9 cellular contexts compared by ENCODE assay signal in genomic region chr16:691242-691641, GRCh38. TPM values are rescaled to one million over a fixed set of nuclear protein-coding genes. Genes with fewer than 3 reads are reported as not detected.
A peak's percentile ranks its signal among the peaks of the same experiment; 100 is the strongest.
DNase-seq lines count a peak whose midpoint lies in the region; ATAC-seq and TF ChIP-seq lines count a peak whose summit lies in the region.
"Not testable (repeated sequence)": the region's sequence is repeated elsewhere in the genome, so short reads cannot be mapped to it uniquely, and the experiment has no call there.
"Had no signal": no experiment of that assay in that cellular context is flagged by ENCODE, and none has a peak within 500 bp of the region (broad histone marks: within the 10 kb centered on the region; RNA-seq: fewer than 3 reads in every experiment).

No MANE protein-coding gene starts in this region.

- H3K36me3 Mint-ChIP-seq in Caco-2 (ENCODE audit: insufficient read depth, unreplicated experiment), result peaks cover 20% of the 10 kb centered on the region
- H3K36me3 Mint-ChIP-seq in T-cell; activated CD8-positive, alpha-beta T cell treated with anti-CD3 and anti-CD28 coated beads for 36 hours (ENCODE audit: low read depth); activated naive CD4-positive, alpha-beta T cell treated with anti-CD3 and anti-CD28 coated beads, Interleukin-2, amount 50 U/mL, for 24 hours; memory B cell: not testable (repeated sequence)
- peaks cover 23% of the 10 kb centered on the region for H3K36me3 Mint-ChIP-seq in dendritic cell treated with granulocyte-macrophage colony-stimulating factor and Interleukin-4, amounts not matched to agents 40 ng/mL and 50 ng/mL, for 4 days (ENCODE audit: low read depth)

- CTCF ChIA-PET in Caco-2 (lab: Charles Lee); T-cell (lab: Charles Lee); activated CD8-positive, alpha-beta T cell treated with anti-CD3 and anti-CD28 coated beads for 36 hours (lab: Charles Lee): not testable (repeated sequence)

- DNase-seq in Caco-2; T-cell; activated CD8-positive, alpha-beta T cell treated with anti-CD3 and anti-CD28 coated beads for 36 hours; memory B cell (ENCODE audit: low spot score in 2 of 2); neuronal stem cell (ENCODE audit: low spot score): not testable (repeated sequence)

- not testable (repeated sequence) for H2BK15ac ChIP-seq in neuronal stem cell (ENCODE audit: low read length)

- not testable (repeated sequence) for H3K4me3 ChIP-seq in Caco-2 (ENCODE audit: low read depth, low read length)
- H3K4me3 ChIP-seq in neuronal stem cell (ENCODE audit: low read length in 2 of 2), result peak overlapping the region in 1 of 2 donors; percentile 62

- BruUV-seq in Caco-2 (replicated peaks; lab: Mats Ljungman, UMichigan), result not testable (repeated sequence)

- H3K27ac ChIP-seq in neuronal stem cell (replicated peaks; ENCODE audit: low read length), result not testable (repeated sequence)

- H3K23ac ChIP-seq in neuronal stem cell (ENCODE audit: low read depth, low read length, poor library complexity), result not testable (repeated sequence)

- H3K4me3 Mint-ChIP-seq in Caco-2 (ENCODE audit: unreplicated experiment) (peak overlapping the region; percentile 87), T-cell (peak overlapping the region; percentile 86 to 92 (median 87)), memory B cell (peak overlapping the region; percentile 68)
- peak overlapping the region; percentile 86 for H3K4me3 Mint-ChIP-seq in activated CD8-positive, alpha-beta T cell treated with anti-CD3 and anti-CD28 coated beads for 36 hours
- peak overlapping the region; percentile 55 for H3K4me3 Mint-ChIP-seq in activated naive CD4-positive, alpha-beta T cell treated with anti-CD3 and anti-CD28 coated beads, Interleukin-2, amount 50 U/mL, for 24 hours
- peak overlapping the region; percentile 49 for H3K4me3 Mint-ChIP-seq in dendritic cell treated with granulocyte-macrophage colony-stimulating factor and Interleukin-4, amounts not matched to agents 40 ng/mL and 50 ng/mL, for 4 days

- not testable (repeated sequence) for H4K91ac ChIP-seq in neuronal stem cell (ENCODE audit: low read depth, low read length, poor library complexity)

- H3K27me3 ChIP-seq in Caco-2 (replicated peaks; ENCODE audit: control insufficient read depth, insufficient read depth, low read length), result not testable (repeated sequence)
- H3K27me3 ChIP-seq in neuronal stem cell (ENCODE audit: control insufficient read depth in 3 of 3, insufficient read depth in 3 of 3, low read depth in 1 of 3, low read length in 3 of 3), result peaks cover 10 to 47% (median 28%) of the 10 kb centered on the region in 3 experiments

- H2BK120ac ChIP-seq in neuronal stem cell (ENCODE audit: low read depth, low read length), result not testable (repeated sequence)

- not testable (repeated sequence) for H3K4me1 Mint-ChIP-seq in Caco-2 (ENCODE audit: low read depth, unreplicated experiment)
- H3K4me1 Mint-ChIP-seq in T-cell (peaks cover 18 to 40% (median 37%) of the 10 kb centered on the region in 3 donors), memory B cell (peaks cover 29% of the 10 kb centered on the region)
- peaks cover 30% of the 10 kb centered on the region for H3K4me1 Mint-ChIP-seq in activated CD8-positive, alpha-beta T cell treated with anti-CD3 and anti-CD28 coated beads for 36 hours (ENCODE audit: low read depth)
- H3K4me1 Mint-ChIP-seq in activated naive CD4-positive, alpha-beta T cell treated with anti-CD3 and anti-CD28 coated beads, Interleukin-2, amount 50 U/mL, for 24 hours, result peaks cover 23% of the 10 kb centered on the region
- H3K4me1 Mint-ChIP-seq in dendritic cell treated with granulocyte-macrophage colony-stimulating factor and Interleukin-4, amounts not matched to agents 40 ng/mL and 50 ng/mL, for 4 days (ENCODE audit: low read depth), result peaks cover 47% of the 10 kb centered on the region

- not testable (repeated sequence) for TF ChIP-seq CTCF in Caco-2 (IDR thresholded peaks at IDR 0.05; ENCODE audit: insufficient read depth in 1 of 2, low read depth in 1 of 2, low read length in 1 of 2, severe bottlenecking in 1 of 2, unreplicated experiment in 1 of 2); activated CD8-positive, alpha-beta T cell treated with anti-CD3 and anti-CD28 coated beads for 36 hours (IDR thresholded peaks at IDR 0.05)

- H3K4me2 ChIP-seq in neuronal stem cell (ENCODE audit: insufficient read depth, low read length, poor library complexity, severe bottlenecking), result not testable (repeated sequence)

- not testable (repeated sequence) for H3K36me3 ChIP-seq in Caco-2 (ENCODE audit: control insufficient read depth, insufficient read depth, low read length)
- peaks cover 13 to 19% of the 10 kb centered on the region in 2 donors for H3K36me3 ChIP-seq in neuronal stem cell (replicated peaks in 1 of 2; ENCODE audit: control insufficient read depth in 2 of 2, insufficient read depth in 2 of 2, low read length in 2 of 2)

- H4K8ac ChIP-seq in neuronal stem cell (ENCODE audit: low read depth, low read length), result not testable (repeated sequence)

- ATAC-seq in T-cell (replicated peaks in 1 of 4); activated CD8-positive, alpha-beta T cell treated with anti-CD3 and anti-CD28 coated beads for 36 hours; memory B cell (ENCODE audit: low read depth): not testable (repeated sequence)

- peaks cover 15% of the 10 kb centered on the region for H3K79me1 ChIP-seq in neuronal stem cell (ENCODE audit: low read depth, low read length)

- peaks cover 15% of the 10 kb centered on the region; the same call in 1 of the 2 replicates for H3K4me1 ChIP-seq in Caco-2
- H3K4me1 ChIP-seq in neuronal stem cell (ENCODE audit: control insufficient read depth in 2 of 2, insufficient read depth in 1 of 2, low read depth in 1 of 2, low read length in 2 of 2), result peaks cover 4 to 13% of the 10 kb centered on the region in 2 donors

- not testable (repeated sequence) for H3K18ac ChIP-seq in neuronal stem cell (ENCODE audit: low read length)

- intact Hi-C loops in Caco-2 (cut with micrococcal nuclease; ENCODE audit: unreplicated experiment); activated CD8-positive, alpha-beta T cell treated with anti-CD3 and anti-CD28 coated beads for 36 hours (cut with micrococcal nuclease); dendritic cell treated with granulocyte-macrophage colony-stimulating factor and Interleukin-4, amounts not matched to agents 40 ng/mL and 50 ng/mL, for 4 days (cut with micrococcal nuclease): not testable (repeated sequence)

- WGBS in neuronal stem cell (ENCODE audit: extremely low coverage in 2 of 2, insufficient read length in 2 of 2, insufficient replicate concordance in 1 of 2), 2 donors, result no CpG with 5 or more reads among the region's 16 CpGs

- H3K9ac ChIP-seq in neuronal stem cell (ENCODE audit: low read depth, low read length, poor library complexity), result not testable (repeated sequence)

- not testable (repeated sequence) for H3K9me3 ChIP-seq in Caco-2; neuronal stem cell (replicated peaks in 1 of 2; ENCODE audit: control insufficient read depth in 2 of 2, insufficient read depth in 1 of 2, low read depth in 1 of 2, low read length in 2 of 2)

- H2BK5ac ChIP-seq in neuronal stem cell (ENCODE audit: low read length), result not testable (repeated sequence)

- H3K9me3 Mint-ChIP-seq in Caco-2 (ENCODE audit: unreplicated experiment); T-cell; activated CD8-positive, alpha-beta T cell treated with anti-CD3 and anti-CD28 coated beads for 36 hours; activated naive CD4-positive, alpha-beta T cell treated with anti-CD3 and anti-CD28 coated beads, Interleukin-2, amount 50 U/mL, for 24 hours; dendritic cell treated with granulocyte-macrophage colony-stimulating factor and Interleukin-4, amounts not matched to agents 40 ng/mL and 50 ng/mL, for 4 days; memory B cell: not testable (repeated sequence)

- not testable (repeated sequence) for H3K27me3 Mint-ChIP-seq in Caco-2 (ENCODE audit: insufficient read depth, unreplicated experiment); T-cell; activated CD8-positive, alpha-beta T cell treated with anti-CD3 and anti-CD28 coated beads for 36 hours; activated naive CD4-positive, alpha-beta T cell treated with anti-CD3 and anti-CD28 coated beads, Interleukin-2, amount 50 U/mL, for 24 hours; memory B cell
- H3K27me3 Mint-ChIP-seq in dendritic cell treated with granulocyte-macrophage colony-stimulating factor and Interleukin-4, amounts not matched to agents 40 ng/mL and 50 ng/mL, for 4 days, result peaks cover 52% of the 10 kb centered on the region

- not testable (repeated sequence) for H2AFZ ChIP-seq in neuronal stem cell (ENCODE audit: low read length)

- H3K27ac Mint-ChIP-seq in Caco-2 (ENCODE audit: unreplicated experiment); memory B cell: not testable (repeated sequence)
- H3K27ac Mint-ChIP-seq in T-cell, result peak overlapping the region; percentile 59 to 68
- peak overlapping the region; percentile 81 for H3K27ac Mint-ChIP-seq in activated CD8-positive, alpha-beta T cell treated with anti-CD3 and anti-CD28 coated beads for 36 hours
- H3K27ac Mint-ChIP-seq in activated naive CD4-positive, alpha-beta T cell treated with anti-CD3 and anti-CD28 coated beads, Interleukin-2, amount 50 U/mL, for 24 hours, result peak overlapping the region; percentile 80
- H3K27ac Mint-ChIP-seq in dendritic cell treated with granulocyte-macrophage colony-stimulating factor and Interleukin-4, amounts not matched to agents 40 ng/mL and 50 ng/mL, for 4 days, result peak overlapping the region; percentile 93

- POLR2A ChIA-PET in Caco-2 (lab: Charles Lee); T-cell (lab: Charles Lee); activated CD8-positive, alpha-beta T cell treated with anti-CD3 and anti-CD28 coated beads for 36 hours (lab: Charles Lee): not testable (repeated sequence)

- H3K14ac ChIP-seq in neuronal stem cell (ENCODE audit: low read length), result not testable (repeated sequence)

- H2BK12ac ChIP-seq in neuronal stem cell (ENCODE audit: low read length), result peak overlapping the region; percentile 0

- H3K4ac ChIP-seq in neuronal stem cell (ENCODE audit: low read length), result not testable (repeated sequence)

- peak overlapping the region; percentile 53 for H2AK5ac ChIP-seq in neuronal stem cell (ENCODE audit: low read depth, low read length)

RNA-seq across cellular contexts. Expression of gene WDR24, which starts 1.0 kb away (rescaled TPM):
- total RNA-seq in Caco-2 (2022) (10.8 and 11.7 TPM in 2 replicates), T-cell (10 to 100 TPM; 10.7 to 22.4 (median 18.4) TPM)
- total RNA-seq in activated CD8-positive, alpha-beta T cell treated with anti-CD3 and anti-CD28 coated beads for 36 hours, result 10 to 100 TPM; 17.6 to 18.7 TPM
- 8.4 TPM for polyA plus RNA-seq in neuronal stem cell (2013, experiment 1 of 2)
- 8.3 TPM for polyA plus RNA-seq in neuronal stem cell (2013, experiment 2 of 2)

RNA-seq across cellular contexts. Expression of gene JMJD8, which starts 7.1 kb away (rescaled TPM):
- total RNA-seq in Caco-2 (2022) (46.7 and 52.4 TPM in 2 replicates), T-cell (10 to 100 TPM; 27.3 to 54.4 (median 49.1) TPM)
- total RNA-seq in activated CD8-positive, alpha-beta T cell treated with anti-CD3 and anti-CD28 coated beads for 36 hours, result 10 to 100 TPM; 26.2 to 28.7 TPM
- polyA plus RNA-seq in neuronal stem cell (2013, experiment 1 of 2), result 34.8 TPM
- polyA plus RNA-seq in neuronal stem cell (2013, experiment 2 of 2), result 33.9 TPM

RNA-seq across cellular contexts. Expression of gene STUB1, which starts 11.0 kb away (rescaled TPM):
- 77.8 and 86.6 TPM in 2 replicates for total RNA-seq in Caco-2 (2022)
- 100 to 1,000 TPM in 3 of 5 donors, 10 to 100 TPM in 2; 67.3 to 119 (median 114) TPM for total RNA-seq in T-cell
- 10 to 100 TPM; 57.1 to 61.7 TPM for total RNA-seq in activated CD8-positive, alpha-beta T cell treated with anti-CD3 and anti-CD28 coated beads for 36 hours
- 68.3 TPM for polyA plus RNA-seq in neuronal stem cell (2013, experiment 1 of 2)
- 66.0 TPM for polyA plus RNA-seq in neuronal stem cell (2013, experiment 2 of 2)

RNA-seq across cellular contexts. Expression of gene FBXL16, which starts 14.4 kb away (rescaled TPM):
- total RNA-seq in Caco-2 (2022) (5.9 and 10.5 TPM in 2 replicates), T-cell (10 to 100 TPM; 16.4 to 65.5 (median 50.2) TPM)
- 1 to 10 TPM; 5.9 to 8.0 TPM for total RNA-seq in activated CD8-positive, alpha-beta T cell treated with anti-CD3 and anti-CD28 coated beads for 36 hours
- polyA plus RNA-seq in neuronal stem cell (2013, experiment 1 of 2), result 2.7 TPM
- polyA plus RNA-seq in neuronal stem cell (2013, experiment 2 of 2), result 2.7 TPM
- total RNA-seq: SJSA1, subcutaneous adipose tissue had no signal

RNA-seq across cellular contexts. Expression of gene RHBDL1, which starts 15.8 kb away (rescaled TPM):
- total RNA-seq in Caco-2 (2022) (2.9 and 3.2 TPM in 2 replicates), T-cell (1 to 10 TPM; 2.0 to 3.6 (median 2.5) TPM)
- under 1 TPM; 0.79 to 0.89 TPM for total RNA-seq in activated CD8-positive, alpha-beta T cell treated with anti-CD3 and anti-CD28 coated beads for 36 hours
- polyA plus RNA-seq in neuronal stem cell (2013, experiment 1 of 2), result 2.2 TPM
- polyA plus RNA-seq in neuronal stem cell (2013, experiment 2 of 2), result 1.8 TPM
